ENCODE assay signal across 18 cellular contexts in the genomic region with DNA sequence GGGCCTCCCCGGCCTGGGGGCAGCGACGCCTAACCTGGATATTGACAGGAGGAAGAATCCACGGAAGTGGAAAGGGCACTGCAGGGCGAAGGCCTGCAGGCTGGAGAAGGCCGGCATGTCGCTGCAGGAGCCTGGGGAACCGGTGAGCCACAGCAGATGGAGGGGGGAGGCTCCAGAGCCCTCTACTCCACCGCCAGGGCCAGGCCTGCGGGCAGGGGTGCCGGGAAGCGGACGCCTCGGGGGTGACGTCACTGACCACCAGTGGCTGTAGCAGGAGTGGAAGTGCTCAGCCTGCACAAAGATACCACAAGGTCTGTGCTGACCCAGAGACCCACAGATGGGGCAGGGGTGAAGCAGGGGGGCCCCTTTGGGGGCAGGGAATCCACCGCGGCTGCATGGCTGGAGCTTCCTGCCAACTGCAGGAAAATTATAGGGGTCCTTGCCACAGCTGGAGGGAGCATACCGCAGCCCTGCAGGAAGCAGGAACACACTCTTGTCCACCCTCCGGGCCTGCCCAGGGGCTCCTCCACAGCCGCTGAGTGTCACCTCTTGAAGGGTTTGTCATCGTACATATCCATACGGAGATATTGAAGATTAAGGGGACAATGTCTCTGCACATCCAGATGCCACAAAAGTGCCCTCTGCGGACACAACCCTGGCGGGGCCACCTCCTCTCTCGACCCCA. TPM values are rescaled to one million over a fixed set of nuclear protein-coding genes. Genes with fewer than 3 reads are reported as not detected.
DNase-seq lines count a peak whose midpoint lies in the region; ATAC-seq, FAIRE-seq and TF ChIP-seq lines count a peak whose summit lies in the region.
"Had no signal": no experiment of that assay in that cellular context is flagged by ENCODE, and none has a peak within 500 bp of the region (broad histone marks: within the 10 kb centered on the region; RNA-seq: fewer than 3 reads in every experiment).

No MANE protein-coding gene starts in this region.

- BruUV-seq in HepG2 (replicated peaks; lab: Mats Ljungman, UMichigan) = no TSS peak

- no peak for TF ChIP-seq CTCF in HepG2 (CRISPR knock-in tag; IDR thresholded peaks at IDR 0.05)
- no peak for TF ChIP-seq CTCF in smooth muscle cell (IDR thresholded peaks at IDR 0.05; ENCODE audit: borderline replicate concordance, insufficient read depth, poor library complexity, severe bottlenecking)

- CTCF ChIA-PET in HepG2 (lab: Yijun Ruan, JAX; ENCODE audit: low intra/inter-chr PET ratio, low total read pairs) = no interaction called here

- H2AFZ ChIP-seq in HepG2 (ENCODE audit: low read length) (no peak overlapping the region), smooth muscle cell (ENCODE audit: low read depth) (no peak overlapping the region)

- no peaks in the 10 kb centered on the region for H3K79me2 ChIP-seq in HepG2 (ENCODE audit: insufficient read depth, low read length)
- H3K79me2 ChIP-seq in smooth muscle cell (ENCODE audit: low read depth) = no peaks in the 10 kb centered on the region

- in situ Hi-C loops in HepG2 (cut with HindIII; ENCODE audit: extremely low pct_ligation_motif_present, low pct_unique_long_range_greater_than_20kb) = no loop called here

- peak overlapping the region in 1 of 3 experiments; percentile 38; a peak in 1 of 6 replicates for H3K4me3 ChIP-seq in HepG2 (replicated peaks in 1 of 3; ENCODE audit: insufficient read depth in 1 of 3, low read depth in 2 of 3, low read length in 3 of 3)
- no peak overlapping the region for H3K4me3 ChIP-seq in smooth muscle cell
- H3K4me3 ChIP-seq: dorsolateral prefrontal cortex, SK-N-MC, transverse colon had no signal

- FAIRE-seq in HepG2 (lab: Jason Lieb, UNC) = no peak
- FAIRE-seq: GM18507 had no signal

- H3K4me1 ChIP-seq in HepG2 (ENCODE audit: insufficient read depth, low read length) (peaks cover 32% of the 10 kb centered on the region), smooth muscle cell (ENCODE audit: low read depth) (no peaks in the 10 kb centered on the region)

- POLR2A ChIA-PET in HepG2 (lab: Yijun Ruan, JAX) = no interaction called here

- no peak overlapping the region for H3K27ac ChIP-seq in HepG2 (ENCODE audit: extremely low read length, insufficient read depth, low read length)
- H3K27ac ChIP-seq in smooth muscle cell (ENCODE audit: low read depth) = peak overlapping the region; percentile 67
- H3K27ac ChIP-seq: dorsolateral prefrontal cortex, SK-N-MC had no signal

- H3K36me3 ChIP-seq in HepG2 (replicated peaks in 1 of 2; ENCODE audit: control insufficient read depth in 1 of 2, insufficient read depth in 2 of 2, low read length in 2 of 2) = no peaks in the 10 kb centered on the region
- no peaks in the 10 kb centered on the region for H3K36me3 ChIP-seq in smooth muscle cell (ENCODE audit: low read depth)
- H3K36me3 ChIP-seq: transverse colon had no signal

- TF ChIP-seq EP300 in HepG2 (IDR thresholded peaks at IDR 0.05; ENCODE audit: low read depth in 2 of 2, low read length in 2 of 2) (no peak), HepG2 (CRISPR knock-in tag; IDR thresholded peaks at IDR 0.05; ENCODE audit: borderline replicate concordance) (no peak)

- no peak for TF ChIP-seq RAD21 in HepG2 (CRISPR knock-in tag; IDR thresholded peaks at IDR 0.05)

- H4K20me1 ChIP-seq in HepG2 (ENCODE audit: insufficient read depth, low read length) (no peaks in the 10 kb centered on the region), smooth muscle cell (ENCODE audit: low read depth) (no peaks in the 10 kb centered on the region)

- H3K9me3 ChIP-seq in HepG2 (ENCODE audit: low read length) (no peaks in the 10 kb centered on the region), smooth muscle cell (replicated peaks; ENCODE audit: low read depth) (no peaks in the 10 kb centered on the region)
- H3K9me3 ChIP-seq: transverse colon had no signal

- no peak overlapping the region for H3K9ac ChIP-seq in HepG2 (ENCODE audit: insufficient read depth, low read depth, low read length)
- no peak overlapping the region for H3K9ac ChIP-seq in smooth muscle cell (ENCODE audit: low read depth)

- H3K4me2 ChIP-seq in HepG2 (ENCODE audit: low read depth, low read length) (peak overlapping the region; percentile 41), smooth muscle cell (peak overlapping the region; percentile 30)

- H3F3A ChIP-seq in smooth muscle cell (ENCODE audit: low read depth) = peaks cover 4% of the 10 kb centered on the region

- DNase-seq in LHCN-M2 (ENCODE audit: low read depth) (peak; percentile 84), amniotic epithelial cell (ENCODE audit: low read depth) (peak; percentile 93), HepG2 (ENCODE audit: low spot score) (no peak), smooth muscle cell (lab: John Stamatoyannopoulos, UW; ENCODE audit: unreplicated experiment) (no peak), NCI-H2227 (lab: John Stamatoyannopoulos, UW; ENCODE audit: unreplicated experiment) (no peak)
- DNase-seq: activated CD4-positive, alpha-beta T cell treated with anti-CD3 and anti-CD28 coated beads, Interleukin-2, amount 50 U/mL, for 4 hours; dorsolateral prefrontal cortex; HFFc6; NCI-H187; NCI-H524; OCI-M1; stimulated activated naive CD4-positive, alpha-beta T cell treated with Interleukin-2 at 50 U/mL for 16 hours; transverse colon had no signal

- ATAC-seq in HepG2 = peak; percentile 39
- no peak for ATAC-seq in HG03354 (IDR thresholded peaks at IDR 0.05; ENCODE audit: poor library complexity, severe bottlenecking, unreplicated experiment)
- ATAC-seq in GM21367 (IDR thresholded peaks at IDR 0.05; ENCODE audit: unreplicated experiment) = no peak
- ATAC-seq in HG03280 (IDR thresholded peaks at IDR 0.05; ENCODE audit: unreplicated experiment) = no peak

- H3K27me3 ChIP-seq in HepG2 (ENCODE audit: control insufficient read depth in 1 of 2, insufficient read depth in 2 of 2, low read length in 2 of 2) (peaks cover 13 to 47% of the 10 kb centered on the region in 2 experiments; a peak in 4 of 5 replicates), smooth muscle cell (ENCODE audit: low read depth) (no peaks in the 10 kb centered on the region)
- H3K27me3 ChIP-seq: dorsolateral prefrontal cortex, transverse colon had no signal

- WGBS in HepG2 (ENCODE audit: low lambda C conversion rate) = 24% methylated on average over 5 of the region's 25 CpGs
- 44% methylated on average over 25 of the region's 25 CpGs for WGBS in smooth muscle cell (ENCODE audit: low lambda C conversion rate)

- no peak for TF ChIP-seq POLR2A in HepG2 (IDR thresholded peaks at IDR 0.05; ENCODE audit: insufficient read depth in 1 of 2, low read depth in 2 of 2, low read length in 2 of 2)

- intact Hi-C loops in HepG2 (cut with micrococcal nuclease; ENCODE audit: unreplicated experiment) = no loop called here

TF ChIP-seq in HepG2, 621 proteins besides CTCF, POLR2A, EP300 and RAD21 (continues in another document):
- TF ChIP-seq ZSCAN25 (CRISPR knock-in tag; IDR thresholded peaks at IDR 0.05) (peak; percentile 93), ZFX (CRISPR knock-in tag; IDR thresholded peaks at IDR 0.05; ENCODE audit: low read depth) (peak; percentile 42), UBTF (CRISPR knock-in tag; IDR thresholded peaks at IDR 0.05) (0 out of 2 replicates have a peak, but pooled peaks have one; percentile 28), CREB1 (IDR thresholded peaks at IDR 0.05) (peak; percentile 95), CREB1 (CRISPR knock-in tag; IDR thresholded peaks at IDR 0.05) (no peak)

RNA-seq across cellular contexts. Expression of gene HTRA3, which starts 7.6 kb away (rescaled TPM):
- 69.6 and 116 TPM in 2 replicates for total RNA-seq in LHCN-M2 (2014; rRNA removed)
- 17.8 TPM for polyA plus RNA-seq in LHCN-M2 (2012)
- total RNA-seq in HepG2 (2016; rRNA removed; fragmentation: Illumina TruSeq; extraction: Trizol) = not detected in 2 replicates
- total RNA-seq in HepG2 (2016; cell fraction: cytosol; rRNA removed; fragmentation: Illumina TruSeq; extraction: Trizol; ENCODE audit: low read depth) = not detected in 2 replicates
- total RNA-seq in HepG2 (2016; cell fraction: insoluble cytoplasmic fraction; rRNA removed; fragmentation: Illumina TruSeq; extraction: Trizol) = 0.04 TPM in 1 of 2 replicates, not detected in the other
- not detected in 2 replicates for total RNA-seq in HepG2 (2016; cell fraction: membrane; rRNA removed; fragmentation: Illumina TruSeq; extraction: Trizol)
- not detected in 2 replicates for total RNA-seq in HepG2 (2016; cell fraction: nucleus; rRNA removed; fragmentation: Illumina TruSeq; extraction: Trizol)
- polyA plus RNA-seq in HepG2 (2011; rRNA removed) = 0.16 and 0.17 TPM in 2 replicates
- polyA plus RNA-seq in HepG2 (2011; cell fraction: cytosol; rRNA removed) = 0.12 and 0.31 TPM in 2 replicates
- polyA plus RNA-seq in HepG2 (2011; cell fraction: nucleus; rRNA removed) = 0.12 and 0.19 TPM in 2 replicates
- not detected in 2 replicates for polyA plus RNA-seq in HepG2 (2012)
- polyA plus RNA-seq in HepG2 (2016; cell fraction: cytosol; fragmentation: Illumina TruSeq; extraction: Trizol; ENCODE audit: low read depth) = 0.07 TPM in 1 of 2 replicates, not detected in the other
- not detected in 2 replicates for polyA plus RNA-seq in HepG2 (2016; cell fraction: insoluble cytoplasmic fraction; fragmentation: Illumina TruSeq; extraction: Trizol; ENCODE audit: low read depth)
- polyA plus RNA-seq in HepG2 (2016; cell fraction: membrane; fragmentation: Illumina TruSeq; extraction: Trizol; ENCODE audit: low read depth) = not detected in 2 replicates
- not detected in 2 replicates for polyA plus RNA-seq in HepG2 (2016; cell fraction: nucleus; fragmentation: Illumina TruSeq; extraction: Trizol; ENCODE audit: insufficient read depth, low read depth)
- polyA minus RNA-seq in HepG2 (2011; rRNA and poly(A)+ RNA removed; ENCODE audit: low replicate concordance) = 0.18 and 0.47 TPM in 2 replicates
- not detected in 2 replicates for polyA minus RNA-seq in HepG2 (2011; cell fraction: cytosol; rRNA and poly(A)+ RNA removed)
- not detected in 2 replicates for polyA minus RNA-seq in HepG2 (2011; cell fraction: nucleus; rRNA and poly(A)+ RNA removed)
- total RNA-seq in smooth muscle cell = 77.7 and 94.9 TPM in 2 replicates
- 189 and 227 TPM in 2 replicates for polyA plus RNA-seq in smooth muscle cell

Comparison
In these comparisons a context has a peak if more than half of its experiments do, and no peak if none do; other contexts are left out.
1. DNase-seq: peak in LHCN-M2 (single experiment) and amniotic epithelial cell (single experiment); none in HepG2 (single experiment), smooth muscle cell (single experiment) and NCI-H2227 (single experiment).
2. RNA of gene HTRA3, which starts 7.6 kb away (total RNA-seq): 69.6 to 116 TPM in LHCN-M2 and 77.7 to 94.9 TPM in smooth muscle cell; 0.04 TPM in HepG2; every median in the first group is over 10 times any median in the second.